Comparison of ENCODE assay signal across 18 cellular contexts in the genomic region with DNA sequence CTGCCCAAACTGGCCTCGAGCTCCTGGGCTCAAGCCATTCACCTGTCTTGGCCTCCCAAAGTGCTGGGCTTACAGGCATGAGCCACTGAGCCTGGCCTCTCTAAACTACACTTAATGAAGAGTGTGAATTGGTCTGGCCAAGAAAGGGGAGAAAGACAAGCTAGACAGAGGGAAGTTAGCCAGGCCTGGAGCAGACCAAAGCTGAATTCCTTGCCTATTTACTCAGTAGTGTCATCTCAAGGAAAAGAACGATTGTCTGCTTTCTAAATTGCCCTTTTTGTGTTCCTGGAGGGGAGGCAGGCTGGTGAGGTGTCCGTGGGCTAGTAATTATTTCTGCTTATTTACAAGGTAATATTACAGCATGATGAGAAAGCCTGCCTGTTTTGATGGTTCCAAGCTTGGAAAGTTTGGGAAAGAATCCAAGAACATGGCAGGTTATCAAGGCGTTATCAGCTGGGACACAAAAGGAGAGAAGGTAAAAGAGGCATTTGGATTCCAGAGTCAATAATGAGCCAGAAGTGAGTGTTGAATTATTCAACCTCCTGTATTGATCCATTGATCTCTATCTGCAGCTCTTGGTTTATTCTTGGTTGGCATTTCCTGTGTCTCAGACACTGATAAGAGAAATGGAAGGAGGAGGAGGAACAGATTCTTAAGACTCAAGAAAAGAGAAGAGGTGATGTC. TPM values are rescaled to one million over a fixed set of nuclear protein-coding genes. Genes with fewer than 3 reads are reported as not detected.
A peak's percentile ranks its signal among the peaks of the same experiment; 100 is the strongest.
DNase-seq lines count a peak whose midpoint lies in the region; ATAC-seq and TF ChIP-seq lines count a peak whose summit lies in the region.
"Had no signal": no experiment of that assay in that cellular context is flagged by ENCODE, and none has a peak within 500 bp of the region (broad histone marks: within the 10 kb centered on the region; RNA-seq: fewer than 3 reads in every experiment).

No MANE protein-coding gene starts in this region.

- H3K4me3 Mint-ChIP-seq in activated T-cell treated with anti-CD3 and anti-CD28 coated beads, Interleukin-2, amount 50 U/mL, for 24 hours: no peak overlapping the region
- H3K4me3 Mint-ChIP-seq in activated T-cell treated with anti-CD3 and anti-CD28 coated beads, Interleukin-2, amount 50 U/mL, for 4 hours: no peak overlapping the region
- H3K4me3 Mint-ChIP-seq in activated CD8-positive, alpha-beta T cell treated with anti-CD3 and anti-CD28 coated beads, Interleukin-2, amount 10 ng/mL, durations not matched to agents 7 days and 5 days: no peak overlapping the region

- H3K9me3 ChIP-seq in liver (ENCODE audit: control insufficient read depth in 4 of 4, low read length in 3 of 4): no peaks in the 10 kb centered on the region
- H3K9me3 ChIP-seq: mucosa of descending colon had no signal

- in situ Hi-C loops in GM13976 (cut with MboI; ENCODE audit: low sequenced_read_pairs, unreplicated experiment): no loop called here

- DNase-seq in activated T-cell treated with anti-CD3 and anti-CD28 coated beads, Interleukin-2, amount 50 U/mL, for 24 hours: peak; percentile 3
- no peak for DNase-seq in activated T-cell treated with anti-CD3 and anti-CD28 coated beads, Interleukin-2, amount 50 U/mL, for 4 hours
- peak; percentile 4 for DNase-seq in activated CD8-positive, alpha-beta T cell treated with anti-CD3 and anti-CD28 coated beads, Interleukin-2, amount 10 ng/mL, durations not matched to agents 7 days and 5 days
- peak; percentile 15 for DNase-seq in ureter (ENCODE audit: low spot score)
- no peak for DNase-seq in GM13976 (ENCODE audit: low spot score)
- no peak for DNase-seq in RWPE1 (ENCODE audit: low spot score)
- DNase-seq: activated CD4-positive, alpha-beta T cell treated with anti-CD3 and anti-CD28 coated beads for 1 hour; GF-D8; kidney; mucosa of descending colon; NCI-H2029; NCI-H774 had no signal

- 56% methylated on average over 4 of the region's 4 CpGs for WGBS in liver

- CTCF ChIA-PET in activated CD8-positive, alpha-beta T cell treated with anti-CD3 and anti-CD28 coated beads, Interleukin-2, amount 10 ng/mL, durations not matched to agents 7 days and 5 days (lab: Charles Lee): interaction anchor here (0.6 to 8.1 kb wide), 5 partner anchors 9 to 133 kb away, joined by 3 to 134 read pairs (median 5); no protein-coding TSS in a partner anchor
- CTCF ChIA-PET in RWPE1 (lab: Yijun Ruan, JAX): interaction anchor here (0.6 to 1.1 kb wide), 3 partner anchors 62 to 222 kb away, joined by 3 to 4 read pairs (median 3); partner anchors contain the start of gene CES3

- H3K27me3 ChIP-seq in liver (ENCODE audit: control insufficient read depth in 4 of 4, insufficient read depth in 4 of 4, low read length in 3 of 4): no peaks in the 10 kb centered on the region

- H3K27ac Mint-ChIP-seq in activated T-cell treated with anti-CD3 and anti-CD28 coated beads, Interleukin-2, amount 50 U/mL, for 24 hours: no peak overlapping the region
- H3K27ac Mint-ChIP-seq in activated CD8-positive, alpha-beta T cell treated with anti-CD3 and anti-CD28 coated beads, Interleukin-2, amount 10 ng/mL, durations not matched to agents 7 days and 5 days: no peak overlapping the region
- H3K27ac Mint-ChIP-seq: activated naive CD4-positive, alpha-beta T cell treated with anti-CD3 and anti-CD28 coated beads, Interleukin-2, amount 50 U/mL, for 72 hours had no signal

- no peaks in the 10 kb centered on the region for H3K9me3 Mint-ChIP-seq in activated T-cell treated with anti-CD3 and anti-CD28 coated beads, Interleukin-2, amount 50 U/mL, for 24 hours
- H3K9me3 Mint-ChIP-seq in activated T-cell treated with anti-CD3 and anti-CD28 coated beads, Interleukin-2, amount 50 U/mL, for 4 hours: no peaks in the 10 kb centered on the region
- H3K9me3 Mint-ChIP-seq in activated CD8-positive, alpha-beta T cell treated with anti-CD3 and anti-CD28 coated beads, Interleukin-2, amount 10 ng/mL, durations not matched to agents 7 days and 5 days (ENCODE audit: insufficient read depth): no peaks in the 10 kb centered on the region
- H3K9me3 Mint-ChIP-seq: activated naive CD4-positive, alpha-beta T cell treated with anti-CD3 and anti-CD28 coated beads, Interleukin-2, amount 50 U/mL, for 72 hours had no signal

- no peaks in the 10 kb centered on the region for H3K36me3 ChIP-seq in liver (ENCODE audit: control insufficient read depth in 4 of 4, insufficient read depth in 3 of 4, low read depth in 1 of 4, low read length in 3 of 4)

- no peaks in the 10 kb centered on the region for H3K4me1 ChIP-seq in liver (ENCODE audit: control insufficient read depth in 4 of 4, insufficient read depth in 4 of 4, low read length in 3 of 4)

- peaks cover 14% of the 10 kb centered on the region for H3K4me1 Mint-ChIP-seq in activated T-cell treated with anti-CD3 and anti-CD28 coated beads, Interleukin-2, amount 50 U/mL, for 24 hours (ENCODE audit: low read depth)
- peaks cover 2% of the 10 kb centered on the region for H3K4me1 Mint-ChIP-seq in activated T-cell treated with anti-CD3 and anti-CD28 coated beads, Interleukin-2, amount 50 U/mL, for 4 hours (ENCODE audit: low read depth)
- H3K4me1 Mint-ChIP-seq in activated CD8-positive, alpha-beta T cell treated with anti-CD3 and anti-CD28 coated beads, Interleukin-2, amount 10 ng/mL, durations not matched to agents 7 days and 5 days (ENCODE audit: low read depth): peaks cover 34% of the 10 kb centered on the region

- H3K27ac ChIP-seq in liver (ENCODE audit: low read depth in 1 of 2, low read length in 2 of 2) (no peak overlapping the region), RWPE1 (no peak overlapping the region)
- H3K27ac ChIP-seq: epithelial cell of prostate had no signal

- no peaks in the 10 kb centered on the region for H3K27me3 Mint-ChIP-seq in activated T-cell treated with anti-CD3 and anti-CD28 coated beads, Interleukin-2, amount 50 U/mL, for 24 hours
- no peaks in the 10 kb centered on the region for H3K27me3 Mint-ChIP-seq in activated T-cell treated with anti-CD3 and anti-CD28 coated beads, Interleukin-2, amount 50 U/mL, for 4 hours (ENCODE audit: low read depth)
- no peaks in the 10 kb centered on the region for H3K27me3 Mint-ChIP-seq in activated CD8-positive, alpha-beta T cell treated with anti-CD3 and anti-CD28 coated beads, Interleukin-2, amount 10 ng/mL, durations not matched to agents 7 days and 5 days (ENCODE audit: low read depth)

- no peak overlapping the region for H3K4me3 ChIP-seq in liver (ENCODE audit: low read depth in 1 of 3, low read length in 3 of 3)
- H3K4me3 ChIP-seq: mucosa of descending colon had no signal

- no peak overlapping the region for H3K9ac ChIP-seq in liver (ENCODE audit: low read depth in 1 of 2, low read length in 2 of 2)

- H3K36me3 Mint-ChIP-seq in activated T-cell treated with anti-CD3 and anti-CD28 coated beads, Interleukin-2, amount 50 U/mL, for 24 hours (ENCODE audit: low read depth): no peaks in the 10 kb centered on the region
- no peaks in the 10 kb centered on the region for H3K36me3 Mint-ChIP-seq in activated T-cell treated with anti-CD3 and anti-CD28 coated beads, Interleukin-2, amount 50 U/mL, for 4 hours (ENCODE audit: insufficient read depth)
- H3K36me3 Mint-ChIP-seq in activated CD8-positive, alpha-beta T cell treated with anti-CD3 and anti-CD28 coated beads, Interleukin-2, amount 10 ng/mL, durations not matched to agents 7 days and 5 days (ENCODE audit: low read depth): no peaks in the 10 kb centered on the region
- H3K36me3 Mint-ChIP-seq: activated naive CD4-positive, alpha-beta T cell treated with anti-CD3 and anti-CD28 coated beads, Interleukin-2, amount 50 U/mL, for 72 hours had no signal

- TF ChIP-seq RAD21 in liver (IDR thresholded peaks at IDR 0.05): no peak

- ATAC-seq in activated T-cell treated with anti-CD3 and anti-CD28 coated beads, Interleukin-2, amount 50 U/mL, for 4 hours: no peak
- no peak for ATAC-seq in activated CD8-positive, alpha-beta T cell treated with anti-CD3 and anti-CD28 coated beads, Interleukin-2, amount 10 ng/mL, durations not matched to agents 7 days and 5 days
- no peak for ATAC-seq in HG03460 (IDR thresholded peaks at IDR 0.05; ENCODE audit: unreplicated experiment)
- ATAC-seq: activated naive CD4-positive, alpha-beta T cell treated with anti-CD3 and anti-CD28 coated beads, Interleukin-2, amount 50 U/mL, for 72 hours; mucosa of descending colon had no signal

- POLR2A ChIA-PET in activated CD8-positive, alpha-beta T cell treated with anti-CD3 and anti-CD28 coated beads, Interleukin-2, amount 10 ng/mL, durations not matched to agents 7 days and 5 days (lab: Charles Lee): interaction anchor here (0.5 to 1.6 kb wide), 3 partner anchors 9 to 97 kb away, joined by 3 to 6 read pairs (median 3); partner anchors contain the start of gene RRAD
- POLR2A ChIA-PET in RWPE1 (lab: Yijun Ruan, JAX; ENCODE audit: low non-redundant PET): no interaction called here

- TF ChIP-seq CTCF in liver (IDR thresholded peaks at IDR 0.05; ENCODE audit: low read depth, low read length, missing input control) (no peak), GM13976 (IDR thresholded peaks at IDR 0.05; ENCODE audit: borderline replicate concordance, control extremely low read depth, extremely low read depth, insufficient read depth, missing control alignments) (no peak), RWPE1 (conservative IDR thresholded peaks at IDR 0.05; ENCODE audit: low read depth) (no peak)

TF ChIP-seq in liver, 16 proteins besides CTCF, POLR2A, EP300 and RAD21:
- no peak for TF ChIP-seq HNF4A (conservative IDR thresholded peaks at IDR 0.05)
- TF ChIP-seq YY1 (IDR thresholded peaks at IDR 0.05): peak; percentile 15
- no peak for TF ChIP-seq EGR1 (IDR thresholded peaks at IDR 0.05; ENCODE audit: low read depth in 2 of 2)

RNA-seq across cellular contexts. Expression of gene CBFB, which starts 6.3 kb away (rescaled TPM):
- total RNA-seq in activated T-cell treated with anti-CD3 and anti-CD28 coated beads, Interleukin-2, amount 50 U/mL, for 4 hours: 100 to 1,000 TPM; 128 to 132 (median 129) TPM
- 100 to 1,000 TPM; 235 to 241 TPM for total RNA-seq in activated CD8-positive, alpha-beta T cell treated with anti-CD3 and anti-CD28 coated beads, Interleukin-2, amount 10 ng/mL, durations not matched to agents 7 days and 5 days
- total RNA-seq in liver (10 to 100 TPM; 14.4 to 19.3 TPM), ureter (53.5 TPM)
- 1 to 10 TPM; 6.8 to 8.0 TPM for polyA plus RNA-seq in liver

RNA-seq across cellular contexts. Expression of gene CES4A, which starts 34.3 kb away (rescaled TPM):
- total RNA-seq in activated T-cell treated with anti-CD3 and anti-CD28 coated beads, Interleukin-2, amount 50 U/mL, for 4 hours: 10 to 100 TPM in 1 of 3 donors, 1 to 10 TPM in 2; 6.2 to 10.7 (median 6.6) TPM
- total RNA-seq in activated CD8-positive, alpha-beta T cell treated with anti-CD3 and anti-CD28 coated beads, Interleukin-2, amount 10 ng/mL, durations not matched to agents 7 days and 5 days: 10 to 100 TPM; 10.5 to 12.0 TPM
- 10 to 100 TPM in 1 of 2 donors, 1 to 10 TPM in 1; 1.6 to 20.5 TPM for total RNA-seq in liver
- polyA plus RNA-seq in liver: 10 to 100 TPM in 1 of 2 donors, 1 to 10 TPM in 1; 5.4 to 17.1 TPM
- total RNA-seq in ureter: 17.7 TPM
- total RNA-seq: HT1080, M059J had no signal

Comparison
In these comparisons a context has a peak if more than half of its experiments do, and no peak if none do; other contexts are left out.
1. DNase-seq: peak in activated T-cell treated with anti-CD3 and anti-CD28 coated beads, Interleukin-2, amount 50 U/mL, for 24 hours (single experiment), activated CD8-positive, alpha-beta T cell treated with anti-CD3 and anti-CD28 coated beads, Interleukin-2, amount 10 ng/mL, durations not matched to agents 7 days and 5 days (single experiment) and ureter (single experiment); none in activated T-cell treated with anti-CD3 and anti-CD28 coated beads, Interleukin-2, amount 50 U/mL, for 4 hours (single experiment), GM13976 (single experiment) and RWPE1 (single experiment).